11 cellular contexts compared by ENCODE assay signal in the genomic region with DNA sequence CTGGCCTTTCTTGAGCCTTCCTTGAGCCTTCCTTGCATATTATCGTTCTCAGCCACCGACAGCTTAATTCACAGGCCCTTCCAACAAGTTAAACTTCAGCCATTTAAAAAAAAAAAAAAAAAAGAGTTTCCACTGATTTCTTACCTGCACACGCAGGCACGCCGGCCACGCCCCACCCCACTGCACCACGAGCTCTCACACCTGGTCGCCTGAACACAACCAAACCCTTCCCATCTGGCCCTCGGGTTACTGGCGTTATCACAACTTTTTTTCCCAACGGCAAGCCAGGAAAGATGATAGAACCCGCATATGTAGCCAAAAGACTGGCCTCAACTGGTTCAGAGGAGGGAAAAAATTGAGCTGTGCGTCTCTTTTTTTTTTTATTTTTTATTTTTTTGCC. TPM values are rescaled to one million over a fixed set of nuclear protein-coding genes. Genes with fewer than 3 reads are reported as not detected.
DNase-seq lines count a peak whose midpoint lies in the region; ATAC-seq and TF ChIP-seq lines count a peak whose summit lies in the region.
"Had no signal": no experiment of that assay in that cellular context is flagged by ENCODE, and none has a peak within 500 bp of the region (broad histone marks: within the 10 kb centered on the region; RNA-seq: fewer than 3 reads in every experiment).

No MANE protein-coding gene starts in this region.

- peaks cover 5 to 15% of the 10 kb centered on the region in 2 donors for H3K4me1 ChIP-seq in muscle layer of duodenum (ENCODE audit: control insufficient read depth in 1 of 2, insufficient read depth in 2 of 2, low read length in 2 of 2)
- H3K4me1 ChIP-seq: ascending aorta, uterus had no signal

- H3K27ac ChIP-seq in muscle layer of duodenum (ENCODE audit: low read length), result peak overlapping the region; percentile 37
- H3K27ac ChIP-seq: ascending aorta, GM23248, uterus had no signal

- no peak for ATAC-seq in HG03097 (IDR thresholded peaks at IDR 0.05; ENCODE audit: low FRiP score, unreplicated experiment)
- ATAC-seq in HG03432 (IDR thresholded peaks at IDR 0.05; ENCODE audit: unreplicated experiment), result no peak
- ATAC-seq in GM21717 (IDR thresholded peaks at IDR 0.05; ENCODE audit: unreplicated experiment), result no peak
- no peak for ATAC-seq in HG02588 (IDR thresholded peaks at IDR 0.05; ENCODE audit: unreplicated experiment)

- H3K36me3 Mint-ChIP-seq in IgD-negative memory B cell, result peaks cover 4% of the 10 kb centered on the region
- peaks cover 26% of the 10 kb centered on the region for H3K36me3 Mint-ChIP-seq in brain

- H3K27me3 Mint-ChIP-seq in IgD-negative memory B cell (no peaks in the 10 kb centered on the region), brain (no peaks in the 10 kb centered on the region)

- peaks cover 76 to 92% (median 91%) of the 10 kb centered on the region in 3 donors for H3K4me1 Mint-ChIP-seq in IgD-negative memory B cell
- peaks cover 100% of the 10 kb centered on the region for H3K4me1 Mint-ChIP-seq in brain

- no peaks in the 10 kb centered on the region for H3K9me3 ChIP-seq in muscle layer of duodenum (ENCODE audit: control insufficient read depth in 1 of 2, low read length in 2 of 2)
- H3K9me3 ChIP-seq: ascending aorta, uterus had no signal

- no peak for TF ChIP-seq CTCF in brain (conservative IDR thresholded peaks at IDR 0.05)

- no peaks in the 10 kb centered on the region for H3K27me3 ChIP-seq in muscle layer of duodenum (ENCODE audit: low read depth, low read length)
- H3K27me3 ChIP-seq: ascending aorta had no signal

- no peaks in the 10 kb centered on the region for H3K36me3 ChIP-seq in muscle layer of duodenum (ENCODE audit: control insufficient read depth in 1 of 2, insufficient read depth in 2 of 2, low read length in 2 of 2)
- H3K36me3 ChIP-seq: ascending aorta, uterus had no signal

- DNase-seq in DMS53 treated with DMSO at 0.1 percent for 48 hours (lab: John Stamatoyannopoulos, UW; ENCODE audit: unreplicated experiment), result peak; percentile 73
- DNase-seq: GM23248 had no signal

- H3K4me3 ChIP-seq in muscle layer of duodenum (ENCODE audit: low read depth in 1 of 2, low read length in 2 of 2), result no peak overlapping the region
- H3K4me3 ChIP-seq: ascending aorta, GM23248, uterus had no signal

- H3K9me3 Mint-ChIP-seq in IgD-negative memory B cell (no peaks in the 10 kb centered on the region), brain (peaks cover 0 to 5% (median 0%) of the 10 kb centered on the region in 5 experiments)

- H3K27ac Mint-ChIP-seq in IgD-negative memory B cell, result peak overlapping the region; percentile 72 to 94 (median 89)
- peak overlapping the region; percentile 90 to 96 (median 94) for H3K27ac Mint-ChIP-seq in brain

- peak overlapping the region; percentile 51 to 88 (median 80) for H3K4me3 Mint-ChIP-seq in IgD-negative memory B cell
- peak overlapping the region; percentile 64 to 85 (median 79) for H3K4me3 Mint-ChIP-seq in brain

RNA-seq across cellular contexts. Expression of a gene that starts 23.2 kb away (rescaled TPM):
- polyA plus RNA-seq in IgD-negative memory B cell (189 TPM), brain (ENCODE audit: insufficient read depth, low read depth, low replicate concordance) (22.7 TPM)
